8 cellular contexts compared by ENCODE assay signal in genomic region chr5:134524826-134525686, GRCh38. TPM values are rescaled to one million over a fixed set of nuclear protein-coding genes. Genes with fewer than 3 reads are reported as not detected.
DNase-seq lines count a peak whose midpoint lies in the region; ATAC-seq, FAIRE-seq and TF ChIP-seq lines count a peak whose summit lies in the region.

Gene JADE2 (plus strand): TSS chr5:134525670. CDS start chr5:134535858, 10,188 bp downstream.

- 0 out of 2 replicates have a peak, but pooled peaks have one; percentile 15 for TF ChIP-seq POLR2A in H54 (IDR thresholded peaks at IDR 0.05; ENCODE audit: low read depth, low read length)

- FAIRE-seq in H54 (lab: Jason Lieb, UNC) = no peak

- peak; percentile 56 to 59 for ATAC-seq in activated CD4-positive, CD25-positive, alpha-beta regulatory T cell treated with anti-CD3 and anti-CD28 coated beads, Interleukin-2, amount 50 U/mL, for 24 hours
- ATAC-seq in GM19328 (IDR thresholded peaks at IDR 0.05; ENCODE audit: unreplicated experiment) = no peak

- DNase-seq in Daoy (ENCODE audit: low read depth) (peak; percentile 69), H54 (ENCODE audit: insufficient read length, low spot score) (peak; percentile 68), NCI-H1694 treated with DMSO at 0.1 percent for 48 hours (lab: John Stamatoyannopoulos, UW) (peak; percentile 50), caudate nucleus (lab: John Stamatoyannopoulos, UW) (peak in 56 of 61 donors; percentile 14 to 87 (median 63)), iris pigment epithelial cell (ENCODE audit: low read depth) (peak; percentile 78)
- DNase-seq in stimulated activated CD4-positive, alpha-beta T cell treated with anti-CD3 and anti-CD28 coated beads, Interleukin-12 subunit alpha, Interleukin-12 subunit beta, amount 100 ng/mL, for 4 hours = peak; percentile 64

- H3K27ac ChIP-seq in caudate nucleus (ENCODE audit: low read depth, low read length) = peak within 1 kb of the TSS; percentile 99

RNA-seq across cellular contexts. Expression of gene JADE2, which starts in this region (rescaled TPM):
- 10.9 and 21.1 TPM in 2 replicates for total RNA-seq in Daoy (2014; rRNA removed; shearing (Covaris generic))
